18 cellular contexts compared by ENCODE assay signal in the genomic region with DNA sequence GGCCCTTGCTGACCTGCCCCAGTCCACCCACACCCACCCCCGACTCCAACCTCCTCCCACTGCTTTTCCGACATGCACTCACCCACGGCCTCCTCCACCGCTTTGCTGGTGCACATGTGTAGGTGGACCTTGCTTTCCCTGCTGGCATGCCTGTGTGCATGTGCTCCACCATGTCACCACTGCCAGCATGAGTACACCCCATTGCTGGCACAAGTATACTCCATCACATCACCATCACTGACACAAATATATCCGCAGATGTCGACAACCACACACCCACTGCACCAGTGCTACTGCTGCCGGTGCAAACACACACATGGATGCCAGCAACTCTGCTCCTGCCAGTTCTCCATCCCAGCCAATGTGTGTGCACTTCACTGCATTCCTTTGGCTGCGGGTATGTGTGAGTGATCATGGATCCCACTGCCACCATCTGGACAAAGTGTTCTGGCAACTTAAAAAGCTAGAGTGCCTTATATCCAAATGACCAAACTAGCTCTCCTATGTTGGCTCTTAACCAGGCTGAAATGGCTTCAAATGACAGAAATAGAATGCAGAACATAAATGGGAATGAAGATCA.
DNase-seq lines count a peak whose midpoint lies in the region; ATAC-seq and TF ChIP-seq lines count a peak whose summit lies in the region.
"Had no signal": no experiment of that assay in that cellular context is flagged by ENCODE, and none has a peak within 500 bp of the region (broad histone marks: within the 10 kb centered on the region; RNA-seq: fewer than 3 reads in every experiment).

No MANE protein-coding gene starts in this region.

- H2AFZ ChIP-seq in neural progenitor cell (replicated peaks), result no peak overlapping the region
- no peak overlapping the region for H2AFZ ChIP-seq in osteoblast (ENCODE audit: low read length)

- H3K4me1 ChIP-seq in neural progenitor cell, result no peaks in the 10 kb centered on the region
- H3K4me1 ChIP-seq in osteoblast (ENCODE audit: insufficient read depth, low read length), result no peaks in the 10 kb centered on the region
- H3K4me1 ChIP-seq: lower lobe of right lung, right atrium auricular region had no signal

- H4K20me1 ChIP-seq in neural progenitor cell (ENCODE audit: low read depth), result no peaks in the 10 kb centered on the region
- H4K20me1 ChIP-seq in osteoblast (ENCODE audit: insufficient read depth, low read length), result no peaks in the 10 kb centered on the region

- H3K9me3 Mint-ChIP-seq in chondrocyte (ENCODE audit: low read depth), result no peaks in the 10 kb centered on the region
- no peaks in the 10 kb centered on the region for H3K9me3 Mint-ChIP-seq in neural progenitor cell

- H3K4me1 Mint-ChIP-seq in chondrocyte (ENCODE audit: low read depth) (peaks cover 17% of the 10 kb centered on the region), neural progenitor cell (no peaks in the 10 kb centered on the region)
- H3K4me1 Mint-ChIP-seq: nephron, T-helper 17 cell had no signal

- no peak overlapping the region for H3K27ac Mint-ChIP-seq in chondrocyte (ENCODE audit: unreplicated experiment)
- H3K27ac Mint-ChIP-seq in neural progenitor cell, result no peak overlapping the region
- H3K27ac Mint-ChIP-seq: activated naive CD4-positive, alpha-beta T cell treated with anti-CD3 and anti-CD28 coated beads, Interleukin-2, amount 50 U/mL, for 72 hours; effector memory CD8-positive, alpha-beta T cell; nephron; T-helper 17 cell had no signal

- no peak for TF ChIP-seq CTCF in chondrocyte (IDR thresholded peaks at IDR 0.05)
- TF ChIP-seq CTCF in neural progenitor cell (IDR thresholded peaks at IDR 0.05), result peak; percentile 7
- no peak for TF ChIP-seq CTCF in osteoblast (IDR thresholded peaks at IDR 0.05; ENCODE audit: extremely low read depth, low read depth, low read length)

- ATAC-seq in HG02970 (IDR thresholded peaks at IDR 0.05; ENCODE audit: low FRiP score, unreplicated experiment), result no peak
- ATAC-seq: activated naive CD4-positive, alpha-beta T cell treated with anti-CD3 and anti-CD28 coated beads, Interleukin-2, amount 50 U/mL, for 72 hours; effector memory CD8-positive, alpha-beta T cell; lower lobe of right lung; T-helper 17 cell had no signal

- no peaks in the 10 kb centered on the region for H3K27me3 Mint-ChIP-seq in chondrocyte (ENCODE audit: low read depth)
- H3K27me3 Mint-ChIP-seq in neural progenitor cell (ENCODE audit: insufficient read depth, low read depth), result no peaks in the 10 kb centered on the region
- H3K27me3 Mint-ChIP-seq: effector memory CD8-positive, alpha-beta T cell; T-helper 17 cell had no signal

- peak; percentile 19 for DNase-seq in ELR (ENCODE audit: low read depth)
- DNase-seq in HuH-7 (ENCODE audit: low spot score), result peak; percentile 2
- DNase-seq in chondrocyte (ENCODE audit: low spot score), result peak; percentile 60
- peak; percentile 20 for DNase-seq in neural progenitor cell (ENCODE audit: low spot score)
- DNase-seq in activated T-cell treated with anti-CD3 and anti-CD28 coated beads, Interleukin-2, amount 50 U/mL, for 48 hours, result no peak
- no peak for DNase-seq in mucosa of gallbladder (ENCODE audit: low spot score)
- DNase-seq in osteoblast (ENCODE audit: insufficient read length, low spot score, missing footprints), result no peak
- DNase-seq: activated CD4-positive, alpha-beta T cell treated with anti-CD3 and anti-CD28 coated beads for 1 hour; effector memory CD8-positive, alpha-beta T cell; IMR-90; lower lobe of right lung; NCI-H1048; stimulated activated CD4-positive, alpha-beta T cell treated with anti-CD3 and anti-CD28 coated beads, Interleukin-2, amount 100 ng/mL, for 24 hours; T-helper 17 cell had no signal

- no peaks in the 10 kb centered on the region for H3F3A ChIP-seq in neural progenitor cell (ENCODE audit: low read depth)

- H3K27me3 ChIP-seq in neural progenitor cell (no peaks in the 10 kb centered on the region), osteoblast (ENCODE audit: insufficient read depth, low read length) (no peaks in the 10 kb centered on the region)
- H3K27me3 ChIP-seq: right atrium auricular region had no signal

- no peak overlapping the region for H3K4me2 ChIP-seq in neural progenitor cell
- no peak overlapping the region for H3K4me2 ChIP-seq in osteoblast (ENCODE audit: insufficient read depth, low read length)

- H3K9me3 ChIP-seq in neural progenitor cell (ENCODE audit: low read depth) (no peaks in the 10 kb centered on the region), osteoblast (ENCODE audit: low read depth, low read length) (no peaks in the 10 kb centered on the region)
- H3K9me3 ChIP-seq: lower lobe of right lung, right atrium auricular region had no signal

- H3K4me3 Mint-ChIP-seq in chondrocyte (ENCODE audit: unreplicated experiment) (no peak overlapping the region), neural progenitor cell (no peak overlapping the region)
- H3K4me3 Mint-ChIP-seq: effector memory CD8-positive, alpha-beta T cell; nephron; T-helper 17 cell had no signal

- H3K4me3 ChIP-seq in neural progenitor cell, result no peak overlapping the region
- no peak overlapping the region for H3K4me3 ChIP-seq in osteoblast (ENCODE audit: insufficient read depth, low read length)
- H3K4me3 ChIP-seq: lower lobe of right lung, right atrium auricular region had no signal

- no peaks in the 10 kb centered on the region for H3K79me2 ChIP-seq in neural progenitor cell (ENCODE audit: low read depth)
- no peaks in the 10 kb centered on the region for H3K79me2 ChIP-seq in osteoblast (ENCODE audit: insufficient read depth, low read length)

- H3K36me3 ChIP-seq in neural progenitor cell (no peaks in the 10 kb centered on the region), osteoblast (ENCODE audit: insufficient read depth, low read length) (no peaks in the 10 kb centered on the region)
- H3K36me3 ChIP-seq: lower lobe of right lung, right atrium auricular region had no signal

- no peak overlapping the region for H3K9ac ChIP-seq in neural progenitor cell

- no peak overlapping the region for H3K27ac ChIP-seq in neural progenitor cell
- H3K27ac ChIP-seq in osteoblast (ENCODE audit: low read depth, low read length), result no peak overlapping the region
- H3K27ac ChIP-seq: lower lobe of right lung, right atrium auricular region had no signal

- H3K36me3 Mint-ChIP-seq in chondrocyte (ENCODE audit: low read depth) (no peaks in the 10 kb centered on the region), neural progenitor cell (no peaks in the 10 kb centered on the region)
- H3K36me3 Mint-ChIP-seq: activated naive CD4-positive, alpha-beta T cell treated with anti-CD3 and anti-CD28 coated beads, Interleukin-2, amount 50 U/mL, for 72 hours had no signal

Comparison
In these comparisons a context has a peak if more than half of its experiments do, and no peak if none do; other contexts are left out.
1. DNase-seq: peak in ELR (single experiment), HuH-7 (single experiment), chondrocyte (single experiment) and neural progenitor cell (single experiment); none in activated T-cell treated with anti-CD3 and anti-CD28 coated beads, Interleukin-2, amount 50 U/mL, for 48 hours (0 of 2), mucosa of gallbladder (single experiment) and osteoblast (single experiment).